Comparison of ENCODE assay signal across 2 cellular contexts in genomic region chr22:21646608-21647590, GRCh38.
TF ChIP-seq lines count a peak whose summit lies in the region.

No MANE protein-coding gene starts in this region.

TF ChIP-seq in GM23338, 12 proteins besides CTCF, POLR2A, EP300 and RAD21:
- TF ChIP-seq NANOG (IDR thresholded peaks at IDR 0.05; ENCODE audit: borderline replicate concordance) (no peak), STAT1 (IDR thresholded peaks at IDR 0.05; ENCODE audit: unreplicated experiment) (no peak), ETS1 (IDR thresholded peaks at IDR 0.05) (no peak), ZNF331 (CRISPR knock-in tag; IDR thresholded peaks at IDR 0.05; ENCODE audit: low read depth) (no peak), ZNF114 (CRISPR knock-in tag; IDR thresholded peaks at IDR 0.05) (no peak), ZNF462 (CRISPR knock-in tag; IDR thresholded peaks at IDR 0.05) (no peak), EZH2 (IDR thresholded peaks at IDR 0.05; ENCODE audit: low read depth, unreplicated experiment) (no peak), EZH2phosphoT487 (IDR thresholded peaks at IDR 0.05; ENCODE audit: unreplicated experiment) (no peak), REST (IDR thresholded peaks at IDR 0.05; ENCODE audit: unreplicated experiment) (no peak), JUNB (IDR thresholded peaks at IDR 0.05; ENCODE audit: unreplicated experiment) (no peak), CREB1 (CRISPR knock-in tag; IDR thresholded peaks at IDR 0.05; ENCODE audit: low read depth) (no peak), POLR2AphosphoS5 (IDR thresholded peaks at IDR 0.05; ENCODE audit: low read depth) (no peak)
TF ChIP-seq in GM23338: peak in this region for 0.

TF ChIP-seq in HepG2, 621 proteins besides CTCF, POLR2A, EP300 and RAD21 (continues in another document):
- TF ChIP-seq ZFP91 (CRISPR knock-in tag; IDR thresholded peaks at IDR 0.05; ENCODE audit: borderline replicate concordance), result peak; percentile 27; the same call in 1 of the 2 replicates
- no peak for TF ChIP-seq RBAK (CRISPR knock-in tag; IDR thresholded peaks at IDR 0.05)
- TF ChIP-seq KLF12 (CRISPR knock-in tag; IDR thresholded peaks at IDR 0.05; ENCODE audit: borderline replicate concordance), result 0 out of 2 replicates have a peak, but pooled peaks have one; percentile 25
- TF ChIP-seq IRF9 (CRISPR knock-in tag; IDR thresholded peaks at IDR 0.05; ENCODE audit: borderline replicate concordance), result no peak
- TF ChIP-seq MAF1 (CRISPR knock-in tag; IDR thresholded peaks at IDR 0.05; ENCODE audit: borderline replicate concordance), result no peak
- TF ChIP-seq ZFP37 (CRISPR knock-in tag; IDR thresholded peaks at IDR 0.05; ENCODE audit: borderline replicate concordance), result 0 out of 2 replicates have a peak, but pooled peaks have one; percentile 27
- no peak for TF ChIP-seq ATM (IDR thresholded peaks at IDR 0.05; ENCODE audit: borderline replicate concordance)
- TF ChIP-seq TRIM22 (IDR thresholded peaks at IDR 0.05), result no peak
- no peak for TF ChIP-seq SSRP1 (CRISPR knock-in tag; IDR thresholded peaks at IDR 0.05)
- no peak for TF ChIP-seq ZFP62 (CRISPR knock-in tag; IDR thresholded peaks at IDR 0.05)
- peak; percentile 39 for TF ChIP-seq XRCC5 (optimal IDR thresholded peaks at IDR 0.05; ENCODE audit: low read length)
- TF ChIP-seq PLSCR1 (CRISPR knock-in tag; IDR thresholded peaks at IDR 0.05; ENCODE audit: borderline replicate concordance), result no peak
- no peak for TF ChIP-seq ZNF331 (CRISPR knock-in tag; IDR thresholded peaks at IDR 0.05)
- TF ChIP-seq ZFP90 (CRISPR knock-in tag; IDR thresholded peaks at IDR 0.05; ENCODE audit: borderline replicate concordance), result peak; percentile 44; the same call in 1 of the 2 replicates
- TF ChIP-seq ZNF33B (CRISPR knock-in tag; IDR thresholded peaks at IDR 0.05), result peak; percentile 55; the same call in 1 of the 2 replicates
- TF ChIP-seq REPIN1 (CRISPR knock-in tag; IDR thresholded peaks at IDR 0.05; ENCODE audit: borderline replicate concordance, low read depth), result 0 out of 2 replicates have a peak, but pooled peaks have one; percentile 40
- TF ChIP-seq ZNF501 (CRISPR knock-in tag; IDR thresholded peaks at IDR 0.05), result peak; percentile 22; the same call in 1 of the 2 replicates
- TF ChIP-seq YY1 (IDR thresholded peaks at IDR 0.05; ENCODE audit: insufficient read depth, insufficient replicate concordance, low read depth, low read length), result no peak
- no peak for TF ChIP-seq ZNF251 (CRISPR knock-in tag; IDR thresholded peaks at IDR 0.05)
- TF ChIP-seq FOXJ3 (CRISPR knock-in tag; IDR thresholded peaks at IDR 0.05; ENCODE audit: borderline replicate concordance), result 0 out of 2 replicates have a peak, but pooled peaks have one; percentile 30
- peak; percentile 89 for TF ChIP-seq STAG1 (CRISPR knock-in tag; IDR thresholded peaks at IDR 0.05)
- peak; percentile 38; the same call in 1 of the 2 replicates for TF ChIP-seq ELF1 (CRISPR knock-in tag; IDR thresholded peaks at IDR 0.05)
- TF ChIP-seq SALL2 (CRISPR knock-in tag; IDR thresholded peaks at IDR 0.05), result 0 out of 2 replicates have a peak, but pooled peaks have one; percentile 32
- TF ChIP-seq KAT7 (CRISPR knock-in tag; IDR thresholded peaks at IDR 0.05; ENCODE audit: borderline replicate concordance), result no peak
- no peak for TF ChIP-seq GLI4 (CRISPR knock-in tag; IDR thresholded peaks at IDR 0.05; ENCODE audit: borderline replicate concordance)
- no peak for TF ChIP-seq ZNF780A (CRISPR knock-in tag; IDR thresholded peaks at IDR 0.05)
- peak; percentile 36; the same call in 1 of the 2 replicates for TF ChIP-seq HOXA5 (CRISPR knock-in tag; IDR thresholded peaks at IDR 0.05)
- peak; percentile 73 for TF ChIP-seq SMC3 (IDR thresholded peaks at IDR 0.05; ENCODE audit: low read length)
- TF ChIP-seq MED13 (CRISPR knock-in tag; IDR thresholded peaks at IDR 0.05), result no peak
- 0 out of 2 replicates have a peak, but pooled peaks have one; percentile 14 for TF ChIP-seq ZNF263 (CRISPR knock-in tag; IDR thresholded peaks at IDR 0.05)
- TF ChIP-seq ZNF569 (CRISPR knock-in tag; IDR thresholded peaks at IDR 0.05; ENCODE audit: borderline replicate concordance), result no peak
- TF ChIP-seq HIC2 (CRISPR knock-in tag; IDR thresholded peaks at IDR 0.05; ENCODE audit: low read depth), result no peak
- peak; percentile 69; the same call in 1 of the 2 replicates for TF ChIP-seq BRCA1 (CRISPR knock-in tag; IDR thresholded peaks at IDR 0.05)
- 0 out of 2 replicates have a peak, but pooled peaks have one; percentile 24 for TF ChIP-seq ZFY (CRISPR knock-in tag; IDR thresholded peaks at IDR 0.05)
- no peak for TF ChIP-seq MXD3 (CRISPR knock-in tag; IDR thresholded peaks at IDR 0.05)
- TF ChIP-seq HNF1B (CRISPR knock-in tag; IDR thresholded peaks at IDR 0.05), result peak; percentile 46; the same call in 1 of the 2 replicates
- 0 out of 2 replicates have a peak, but pooled peaks have one; percentile 22 for TF ChIP-seq ZNF232 (CRISPR knock-in tag; IDR thresholded peaks at IDR 0.05; ENCODE audit: borderline replicate concordance)
- TF ChIP-seq ZC3H13 (CRISPR knock-in tag; IDR thresholded peaks at IDR 0.05), result no peak
- no peak for TF ChIP-seq KIAA2018 (CRISPR knock-in tag; IDR thresholded peaks at IDR 0.05; ENCODE audit: borderline replicate concordance)
- no peak for TF ChIP-seq ZMAT5 (CRISPR knock-in tag; IDR thresholded peaks at IDR 0.05; ENCODE audit: borderline replicate concordance, low read depth)
- TF ChIP-seq SAP130 (CRISPR knock-in tag; IDR thresholded peaks at IDR 0.05; ENCODE audit: low read depth), result peak; percentile 35; the same call in 1 of the 2 replicates
- TF ChIP-seq HOXD1 (CRISPR knock-in tag; IDR thresholded peaks at IDR 0.05), result peak; percentile 21; the same call in 1 of the 2 replicates
- 0 out of 3 replicates have a peak, but pooled peaks have one; percentile 15 for TF ChIP-seq MXI1 (IDR thresholded peaks at IDR 0.05; ENCODE audit: borderline replicate concordance, low read depth, low read length)
